Comparison of ENCODE assay signal across 8 cellular contexts in genomic region chr1:116826818-116827606, GRCh38.
DNase-seq lines count a peak whose midpoint lies in the region; ATAC-seq and TF ChIP-seq lines count a peak whose summit lies in the region.

No MANE protein-coding gene starts in this region.

- H3K4me1 ChIP-seq in effector memory CD4-positive, alpha-beta T cell (ENCODE audit: control insufficient read depth, insufficient read depth, low read length, poor library complexity, severe bottlenecking): peaks cover 7% of the 10 kb centered on the region

- H3K4me3 Mint-ChIP-seq in stimulated activated effector memory CD8-positive, alpha-beta T cell treated with anti-CD3 and anti-CD28 coated beads, Interleukin-12 subunit alpha, Interleukin-12 subunit beta, amount 100 ng/mL, for 72 hours: peak overlapping the region; percentile 64
- no peak overlapping the region for H3K4me3 Mint-ChIP-seq in HFFc6

- in situ Hi-C loops in G401 (cut with HindIII; ENCODE audit: low sequenced_read_pairs): no loop called here

- H3K27ac ChIP-seq in effector memory CD4-positive, alpha-beta T cell (ENCODE audit: insufficient read depth, low read length, poor library complexity, severe bottlenecking): no peak overlapping the region

- ATAC-seq in GM21381 (IDR thresholded peaks at IDR 0.05; ENCODE audit: unreplicated experiment) (peak; percentile 87), HG03571 (IDR thresholded peaks at IDR 0.05; ENCODE audit: unreplicated experiment) (peak; percentile 81)
- peak; percentile 96 for ATAC-seq in stimulated activated effector memory CD8-positive, alpha-beta T cell treated with anti-CD3 and anti-CD28 coated beads, Interleukin-12 subunit alpha, Interleukin-12 subunit beta, amount 100 ng/mL, for 72 hours

- no peak overlapping the region for H3K4me3 ChIP-seq in effector memory CD4-positive, alpha-beta T cell (ENCODE audit: insufficient read depth, low read depth, low read length, poor library complexity, severe bottlenecking)

- H3K27me3 Mint-ChIP-seq in HFFc6 (ENCODE audit: insufficient read depth): peaks cover 11% of the 10 kb centered on the region

- H3K36me3 ChIP-seq in effector memory CD4-positive, alpha-beta T cell (ENCODE audit: control insufficient read depth, insufficient read depth, low read length): no peaks in the 10 kb centered on the region

- H3K36me3 Mint-ChIP-seq in stimulated activated effector memory CD8-positive, alpha-beta T cell treated with anti-CD3 and anti-CD28 coated beads, Interleukin-12 subunit alpha, Interleukin-12 subunit beta, amount 100 ng/mL, for 72 hours: peaks cover 13% of the 10 kb centered on the region
- no peaks in the 10 kb centered on the region for H3K36me3 Mint-ChIP-seq in HFFc6 (ENCODE audit: low read depth)

- DNase-seq in DMS53 treated with DMSO at 0.1 percent for 48 hours (lab: John Stamatoyannopoulos, UW; ENCODE audit: unreplicated experiment): peak; percentile 69
- DNase-seq in T-helper 22 cell (ENCODE audit: low read depth): peak; percentile 42
- peak in 2 of 3 donors; percentile 29 to 46 for DNase-seq in effector memory CD4-positive, alpha-beta T cell
- DNase-seq in stimulated activated effector memory CD8-positive, alpha-beta T cell treated with anti-CD3 and anti-CD28 coated beads, Interleukin-12 subunit alpha, Interleukin-12 subunit beta, amount 100 ng/mL, for 72 hours (ENCODE audit: low spot score in 2 of 2): peak in 1 of 2 donors; percentile 81
- no peak for DNase-seq in G401 (ENCODE audit: low spot score)
- no peak for DNase-seq in HFFc6

- no peaks in the 10 kb centered on the region for H3K27me3 ChIP-seq in effector memory CD4-positive, alpha-beta T cell (replicated peaks; ENCODE audit: control insufficient read depth, insufficient read depth, low read length, poor library complexity, severe bottlenecking)

- H3K9me3 Mint-ChIP-seq in stimulated activated effector memory CD8-positive, alpha-beta T cell treated with anti-CD3 and anti-CD28 coated beads, Interleukin-12 subunit alpha, Interleukin-12 subunit beta, amount 100 ng/mL, for 72 hours: peaks cover 3% of the 10 kb centered on the region
- H3K9me3 Mint-ChIP-seq in HFFc6: no peaks in the 10 kb centered on the region

- H3K9me3 ChIP-seq in effector memory CD4-positive, alpha-beta T cell (ENCODE audit: control insufficient read depth, low read length): no peaks in the 10 kb centered on the region

- no peak for TF ChIP-seq CTCF in HFFc6 (IDR thresholded peaks at IDR 0.05)

- H3K27ac Mint-ChIP-seq in stimulated activated effector memory CD8-positive, alpha-beta T cell treated with anti-CD3 and anti-CD28 coated beads, Interleukin-12 subunit alpha, Interleukin-12 subunit beta, amount 100 ng/mL, for 72 hours: peak overlapping the region; percentile 93
- no peak overlapping the region for H3K27ac Mint-ChIP-seq in HFFc6

- peaks cover 50% of the 10 kb centered on the region for H3K4me1 Mint-ChIP-seq in stimulated activated effector memory CD8-positive, alpha-beta T cell treated with anti-CD3 and anti-CD28 coated beads, Interleukin-12 subunit alpha, Interleukin-12 subunit beta, amount 100 ng/mL, for 72 hours
- peaks cover 7% of the 10 kb centered on the region; the same call in 1 of the 2 replicates for H3K4me1 Mint-ChIP-seq in HFFc6 (ENCODE audit: low read depth)

Comparison
In these comparisons a context has a peak if more than half of its experiments do, and no peak if none do; other contexts are left out.
1. DNase-seq: peak in DMS53 treated with DMSO at 0.1 percent for 48 hours (single experiment), T-helper 22 cell (single experiment) and effector memory CD4-positive, alpha-beta T cell (2 of 3); none in G401 (single experiment) and HFFc6 (single experiment).
2. Peak in every context shown above with its lines, with median percentiles within 50 percentile points of each other: ATAC-seq.